Comparison of ENCODE assay signal across 8 cellular contexts in genomic region chr22:28819253-28820096, GRCh38. TPM values are rescaled to one million over a fixed set of nuclear protein-coding genes. Genes with fewer than 3 reads are reported as not detected.
DNase-seq lines count a peak whose midpoint lies in the region; ATAC-seq and TF ChIP-seq lines count a peak whose summit lies in the region.
"Had no signal": no experiment of that assay in that cellular context is flagged by ENCODE, and none has a peak within 500 bp of the region (broad histone marks: within the 10 kb centered on the region; RNA-seq: fewer than 3 reads in every experiment).

No MANE protein-coding gene starts in this region.

- DNase-seq in progenitor cell of endocrine pancreas (ENCODE audit: low spot score, unreplicated experiment): no peak
- no peak for DNase-seq in osteocyte (ENCODE audit: extremely low spot score, unreplicated experiment)
- no peak for DNase-seq in foreskin melanocyte
- DNase-seq: stimulated activated naive CD4-positive, alpha-beta T cell treated with Interleukin-2 at 50 U/mL for 16 hours had no signal

- ATAC-seq in GM18498 (IDR thresholded peaks at IDR 0.05; ENCODE audit: unreplicated experiment) (peak; percentile 66), GM21529 (IDR thresholded peaks at IDR 0.05; ENCODE audit: unreplicated experiment) (peak; percentile 51), HG02938 (IDR thresholded peaks at IDR 0.05; ENCODE audit: unreplicated experiment) (no peak)
- no peak for ATAC-seq in activated T-helper 17 cell treated with anti-CD3 and anti-CD28 coated beads, Interleukin-2, amount 50 U/mL, for 72 hours (replicated peaks)

- TF ChIP-seq CTCF in progenitor cell of endocrine pancreas (IDR thresholded peaks at IDR 0.05; ENCODE audit: unreplicated experiment) (no peak), osteocyte (IDR thresholded peaks at IDR 0.05) (no peak)

- peak overlapping the region; percentile 28 for H3K27ac Mint-ChIP-seq in activated T-helper 17 cell treated with anti-CD3 and anti-CD28 coated beads, Interleukin-2, amount 50 U/mL, for 72 hours
- H3K27ac Mint-ChIP-seq in progenitor cell of endocrine pancreas (peak overlapping the region; percentile 99), osteocyte (ENCODE audit: unreplicated experiment) (no peak overlapping the region)

- no peaks in the 10 kb centered on the region for H3K9me3 Mint-ChIP-seq in activated T-helper 17 cell treated with anti-CD3 and anti-CD28 coated beads, Interleukin-2, amount 50 U/mL, for 72 hours
- H3K9me3 Mint-ChIP-seq in progenitor cell of endocrine pancreas (ENCODE audit: low read depth) (no peaks in the 10 kb centered on the region), osteocyte (ENCODE audit: unreplicated experiment) (no peaks in the 10 kb centered on the region)

- peaks cover 30% of the 10 kb centered on the region for H3K4me1 Mint-ChIP-seq in activated T-helper 17 cell treated with anti-CD3 and anti-CD28 coated beads, Interleukin-2, amount 50 U/mL, for 72 hours
- H3K4me1 Mint-ChIP-seq in progenitor cell of endocrine pancreas (ENCODE audit: low read depth) (peaks cover 65% of the 10 kb centered on the region), osteocyte (ENCODE audit: unreplicated experiment) (no peaks in the 10 kb centered on the region)

- H3K4me3 Mint-ChIP-seq in activated T-helper 17 cell treated with anti-CD3 and anti-CD28 coated beads, Interleukin-2, amount 50 U/mL, for 72 hours: peak overlapping the region; percentile 28
- H3K4me3 Mint-ChIP-seq in progenitor cell of endocrine pancreas (ENCODE audit: low read depth): peak overlapping the region; percentile 14
- no peak overlapping the region for H3K4me3 Mint-ChIP-seq in osteocyte (ENCODE audit: unreplicated experiment)

- no peaks in the 10 kb centered on the region for H3K27me3 Mint-ChIP-seq in activated T-helper 17 cell treated with anti-CD3 and anti-CD28 coated beads, Interleukin-2, amount 50 U/mL, for 72 hours
- H3K27me3 Mint-ChIP-seq in progenitor cell of endocrine pancreas: no peaks in the 10 kb centered on the region
- no peaks in the 10 kb centered on the region for H3K27me3 Mint-ChIP-seq in osteocyte (ENCODE audit: unreplicated experiment)

- peaks cover 13% of the 10 kb centered on the region for H3K36me3 Mint-ChIP-seq in activated T-helper 17 cell treated with anti-CD3 and anti-CD28 coated beads, Interleukin-2, amount 50 U/mL, for 72 hours (ENCODE audit: low read depth)
- H3K36me3 Mint-ChIP-seq in progenitor cell of endocrine pancreas (ENCODE audit: insufficient read depth): no peaks in the 10 kb centered on the region
- H3K36me3 Mint-ChIP-seq in osteocyte (ENCODE audit: unreplicated experiment): peaks cover 10% of the 10 kb centered on the region

RNA-seq across cellular contexts. Expression of gene XBP1, which starts 19.1 kb away (rescaled TPM):
- 10 to 100 TPM; 55.4 to 62.3 TPM for total RNA-seq in activated T-helper 17 cell treated with anti-CD3 and anti-CD28 coated beads, Interleukin-2, amount 50 U/mL, for 72 hours
- total RNA-seq in progenitor cell of endocrine pancreas: 126 and 130 TPM in 2 replicates
- total RNA-seq in osteocyte: 144 and 150 TPM in 2 replicates

RNA-seq across cellular contexts. Expression of gene CCDC117, which starts 47.0 kb away (rescaled TPM):
- 10 to 100 TPM; 16.0 to 20.0 TPM for total RNA-seq in activated T-helper 17 cell treated with anti-CD3 and anti-CD28 coated beads, Interleukin-2, amount 50 U/mL, for 72 hours
- total RNA-seq in progenitor cell of endocrine pancreas (39.9 and 40.4 TPM in 2 replicates), osteocyte (21.9 and 23.6 TPM in 2 replicates)

Comparison
In these comparisons a context has a peak if more than half of its experiments do, and no peak if none do; other contexts are left out.
1. ATAC-seq: peak in GM18498 (single experiment) and GM21529 (single experiment); none in activated T-helper 17 cell treated with anti-CD3 and anti-CD28 coated beads, Interleukin-2, amount 50 U/mL, for 72 hours (single experiment) and HG02938 (single experiment).